Comparison of ENCODE assay signal across 27 cellular contexts in the genomic region with DNA sequence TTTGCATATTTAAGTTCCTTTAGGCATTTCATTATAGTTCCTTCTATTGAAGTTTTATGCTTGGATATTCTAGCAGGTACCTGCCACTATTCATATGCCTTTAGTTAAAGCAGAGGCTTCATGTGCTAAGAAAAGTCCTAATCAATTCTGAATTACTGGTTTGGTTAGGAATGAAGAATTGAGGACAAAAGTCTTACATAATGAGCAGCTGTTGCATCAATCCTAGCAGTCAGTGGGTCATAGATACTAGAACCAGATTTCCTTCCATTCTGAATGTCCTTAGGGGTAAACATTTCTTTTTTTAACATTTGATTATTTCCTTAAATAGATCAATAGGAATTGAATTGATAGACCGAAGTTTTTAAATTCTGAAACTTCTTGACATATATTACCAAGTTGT.
"Had no signal": no experiment of that assay in that cellular context is flagged by ENCODE, and none has a peak within 500 bp of the region (broad histone marks: within the 10 kb centered on the region; RNA-seq: fewer than 3 reads in every experiment).

No MANE protein-coding gene starts in this region.

- H3K27me3 Mint-ChIP-seq: activated CD4-positive, alpha-beta T cell treated with anti-CD3 and anti-CD28 coated beads, Interleukin-2, amount 10 ng/mL, durations not matched to agents 7 days and 5 days; activated CD8-positive, alpha-beta memory T cell treated with anti-CD3 and anti-CD28 coated beads, Interleukin-2, amount 10 ng/mL, durations not matched to agents 7 days and 5 days; activated CD8-positive, alpha-beta T cell treated with anti-CD3 and anti-CD28 coated beads for 36 hours; naive thymus-derived CD4-positive, alpha-beta T cell; stimulated activated naive CD8-positive, alpha-beta T cell treated with anti-CD3 and anti-CD28 coated beads, Interleukin-15, amount 100 ng/mL, for 72 hours had no signal

- H3K4me3 ChIP-seq: adrenal gland, esophagus squamous epithelium, left ventricle myocardium inferior, neural progenitor cell, right lobe of liver, suprapubic skin, tibial nerve had no signal

- H3K9ac ChIP-seq: neural progenitor cell had no signal

- H3K9me3 ChIP-seq: adrenal gland, esophagus squamous epithelium, left ventricle myocardium inferior, right lobe of liver, suprapubic skin, tibial nerve had no signal

- H3K4me1 Mint-ChIP-seq: neural progenitor cell had no signal

- DNase-seq: activated CD4-positive, alpha-beta T cell treated with anti-CD3 and anti-CD28 coated beads, Interleukin-2, amount 10 ng/mL, durations not matched to agents 7 days and 5 days; activated CD4-positive, CD25-positive, alpha-beta regulatory T cell treated with anti-CD3 and anti-CD28 coated beads, Interleukin-2, amount 50 U/mL, for 72 hours; activated CD8-positive, alpha-beta memory T cell treated with anti-CD3 and anti-CD28 coated beads, Interleukin-2, amount 10 ng/mL, durations not matched to agents 7 days and 5 days; activated CD8-positive, alpha-beta T cell treated with anti-CD3 and anti-CD28 coated beads for 36 hours; activated gamma-delta T cell; activated T-cell treated with anti-CD3 and anti-CD28 coated beads for 4 hours; adrenal gland; central memory CD4-positive, alpha-beta T cell; effector memory CD4-positive, alpha-beta T cell; esophagus squamous epithelium; foreskin keratinocyte; immature natural killer cell; kidney glomerular epithelial cell; left ventricle myocardium inferior; naive thymus-derived CD4-positive, alpha-beta T cell; posterior cingulate gyrus; right lobe of liver; small intestine; stimulated activated CD4-positive, alpha-beta T cell treated with anti-CD3 and anti-CD28 coated beads, Interleukin-2, amount 100 ng/mL, for 24 hours; stimulated activated naive CD8-positive, alpha-beta T cell treated with anti-CD3 and anti-CD28 coated beads, Interleukin-15, amount 100 ng/mL, for 72 hours; T-helper 2 cell had no signal

- H3K36me3 ChIP-seq: adrenal gland, right lobe of liver had no signal

- ATAC-seq: activated CD8-positive, alpha-beta memory T cell treated with anti-CD3 and anti-CD28 coated beads, Interleukin-2, amount 10 ng/mL, durations not matched to agents 7 days and 5 days; activated CD8-positive, alpha-beta T cell treated with anti-CD3 and anti-CD28 coated beads for 36 hours; activated naive CD4-positive, alpha-beta T cell treated with anti-CD3 and anti-CD28 coated beads, Interleukin-2, amount 50 U/mL, for 72 hours; foreskin keratinocyte; naive thymus-derived CD4-positive, alpha-beta T cell; stimulated activated effector memory CD8-positive, alpha-beta T cell treated with anti-CD3 and anti-CD28 coated beads, Interleukin-12 subunit alpha, Interleukin-12 subunit beta, amount 100 ng/mL, for 72 hours; stimulated activated naive CD8-positive, alpha-beta T cell treated with anti-CD3 and anti-CD28 coated beads, Interleukin-15, amount 100 ng/mL, for 72 hours had no signal

- H3K4me3 Mint-ChIP-seq: activated CD4-positive, alpha-beta T cell treated with anti-CD3 and anti-CD28 coated beads, Interleukin-2, amount 10 ng/mL, durations not matched to agents 7 days and 5 days; activated CD8-positive, alpha-beta memory T cell treated with anti-CD3 and anti-CD28 coated beads, Interleukin-2, amount 10 ng/mL, durations not matched to agents 7 days and 5 days; activated CD8-positive, alpha-beta T cell treated with anti-CD3 and anti-CD28 coated beads for 36 hours; activated T-helper 1 cell treated with anti-CD3 and anti-CD28 coated beads, Interleukin-12 subunit alpha, Interleukin-12 subunit beta, Interleukin-2, Interleukin-4 antibody, amounts not matched to agents 30 ng/mL and 10 ng/mL and 1 ng/mL, durations not matched to agents 14 hours and 24 hours and 36 hours; immature natural killer cell; naive thymus-derived CD4-positive, alpha-beta T cell; neural progenitor cell; stimulated activated effector memory CD8-positive, alpha-beta T cell treated with anti-CD3 and anti-CD28 coated beads, Interleukin-12 subunit alpha, Interleukin-12 subunit beta, amount 100 ng/mL, for 72 hours; stimulated activated naive CD8-positive, alpha-beta T cell treated with anti-CD3 and anti-CD28 coated beads, Interleukin-15, amount 100 ng/mL, for 72 hours had no signal

- H3K4me1 ChIP-seq: neural progenitor cell had no signal

- H3K27me3 ChIP-seq: adrenal gland, esophagus squamous epithelium, foreskin keratinocyte, neural progenitor cell, right lobe of liver, suprapubic skin, tibial nerve had no signal

- H3K9me3 Mint-ChIP-seq: activated CD4-positive, alpha-beta T cell treated with anti-CD3 and anti-CD28 coated beads, Interleukin-2, amount 10 ng/mL, durations not matched to agents 7 days and 5 days; activated CD8-positive, alpha-beta T cell treated with anti-CD3 and anti-CD28 coated beads for 36 hours; activated naive CD4-positive, alpha-beta T cell treated with anti-CD3 and anti-CD28 coated beads, Interleukin-2, amount 50 U/mL, for 72 hours; activated T-helper 1 cell treated with anti-CD3 and anti-CD28 coated beads, Interleukin-12 subunit alpha, Interleukin-12 subunit beta, Interleukin-2, Interleukin-4 antibody, amounts not matched to agents 30 ng/mL and 10 ng/mL and 1 ng/mL, durations not matched to agents 14 hours and 24 hours and 36 hours; immature natural killer cell; naive thymus-derived CD4-positive, alpha-beta T cell; neural progenitor cell; stimulated activated effector memory CD8-positive, alpha-beta T cell treated with anti-CD3 and anti-CD28 coated beads, Interleukin-12 subunit alpha, Interleukin-12 subunit beta, amount 100 ng/mL, for 72 hours; stimulated activated naive CD8-positive, alpha-beta T cell treated with anti-CD3 and anti-CD28 coated beads, Interleukin-15, amount 100 ng/mL, for 72 hours had no signal

- H3K27ac Mint-ChIP-seq: activated CD4-positive, alpha-beta T cell treated with anti-CD3 and anti-CD28 coated beads, Interleukin-2, amount 10 ng/mL, durations not matched to agents 7 days and 5 days; activated CD8-positive, alpha-beta memory T cell treated with anti-CD3 and anti-CD28 coated beads, Interleukin-2, amount 10 ng/mL, durations not matched to agents 7 days and 5 days; activated CD8-positive, alpha-beta T cell treated with anti-CD3 and anti-CD28 coated beads for 36 hours; activated naive CD4-positive, alpha-beta T cell treated with anti-CD3 and anti-CD28 coated beads, Interleukin-2, amount 50 U/mL, for 72 hours; activated T-helper 1 cell treated with anti-CD3 and anti-CD28 coated beads, Interleukin-12 subunit alpha, Interleukin-12 subunit beta, Interleukin-2, Interleukin-4 antibody, amounts not matched to agents 30 ng/mL and 10 ng/mL and 1 ng/mL, durations not matched to agents 14 hours and 24 hours and 36 hours; neural progenitor cell; stimulated activated effector memory CD8-positive, alpha-beta T cell treated with anti-CD3 and anti-CD28 coated beads, Interleukin-12 subunit alpha, Interleukin-12 subunit beta, amount 100 ng/mL, for 72 hours; stimulated activated naive CD8-positive, alpha-beta T cell treated with anti-CD3 and anti-CD28 coated beads, Interleukin-15, amount 100 ng/mL, for 72 hours had no signal
